ENCODE assay signal across 8 cellular contexts in genomic region chr11:122796128-122796717, GRCh38. TPM values are rescaled to one million over a fixed set of nuclear protein-coding genes. Genes with fewer than 3 reads are reported as not detected.
DNase-seq lines count a peak whose midpoint lies in the region; ATAC-seq and TF ChIP-seq lines count a peak whose summit lies in the region.

No MANE protein-coding gene starts in this region.

- no peak overlapping the region for H3K27ac ChIP-seq in A673 (ENCODE audit: low read depth, low read length, poor library complexity, severe bottlenecking)

- POLR2A ChIA-PET in A673 (lab: Charles Lee; ENCODE audit: low non-redundant PET): no interaction called here

- intact Hi-C loops in A673 (cut with micrococcal nuclease; ENCODE audit: unreplicated experiment): loop anchor here (1.0 to 5.0 kb wide), 3 partner anchors 58 to 226 kb away; no protein-coding TSS in a partner anchor

- peak; percentile 51 for ATAC-seq in GM18861 (IDR thresholded peaks at IDR 0.05; ENCODE audit: unreplicated experiment)

- H3K4me1 ChIP-seq in A673 (ENCODE audit: insufficient read depth, low read length, poor library complexity, severe bottlenecking): no peaks in the 10 kb centered on the region

- H3K4me3 ChIP-seq in A673 (ENCODE audit: low read depth, low read length, poor library complexity, severe bottlenecking) (no peak overlapping the region), astrocyte of the cerebellum (ENCODE audit: low read depth, low read length) (no peak overlapping the region), kidney epithelial cell (ENCODE audit: low read depth, low read length) (no peak overlapping the region)

- no peaks in the 10 kb centered on the region for H3K27me3 Mint-ChIP-seq in T-helper 2 cell treated with Interferon-gamma antibody and Interleukin-4, amounts not matched to agents 5 μg/mL and 100 μg/mL, for 36 hours (ENCODE audit: low read depth)

- no peak overlapping the region for H3K27ac Mint-ChIP-seq in T-helper 2 cell treated with Interferon-gamma antibody and Interleukin-4, amounts not matched to agents 5 μg/mL and 100 μg/mL, for 36 hours

- H3K4me1 Mint-ChIP-seq in T-helper 2 cell treated with Interferon-gamma antibody and Interleukin-4, amounts not matched to agents 5 μg/mL and 100 μg/mL, for 36 hours (ENCODE audit: low read depth): no peaks in the 10 kb centered on the region

- CTCF ChIA-PET in A673 (lab: Charles Lee): interaction anchor here (0.6 to 2.4 kb wide), 13 partner anchors 12 to 226 kb away, joined by 3 to 54 read pairs (median 4); no protein-coding TSS in a partner anchor

- TF ChIP-seq CTCF in A673 (conservative IDR thresholded peaks at IDR 0.05; ENCODE audit: low read depth, low read length): peak; percentile 98
- TF ChIP-seq CTCF in astrocyte of the cerebellum (IDR thresholded peaks at IDR 0.05; ENCODE audit: low read depth, low read length, missing control alignments): peak; percentile 97
- peak; percentile 88 for TF ChIP-seq CTCF in kidney epithelial cell (IDR thresholded peaks at IDR 0.05; ENCODE audit: insufficient read depth, low read length, poor library complexity, severe bottlenecking)

- no peaks in the 10 kb centered on the region for H3K9me3 Mint-ChIP-seq in T-helper 2 cell treated with Interferon-gamma antibody and Interleukin-4, amounts not matched to agents 5 μg/mL and 100 μg/mL, for 36 hours

- no peaks in the 10 kb centered on the region for H3K36me3 ChIP-seq in A673 (ENCODE audit: insufficient read depth, low read length, poor library complexity, severe bottlenecking)
- H3K36me3 ChIP-seq in kidney epithelial cell (ENCODE audit: control insufficient read depth, insufficient read depth, low read length): no peaks in the 10 kb centered on the region

- BruUV-seq in A673 (replicated peaks; lab: Mats Ljungman, UMichigan): no TSS peak

- no peak overlapping the region for H3K4me3 Mint-ChIP-seq in T-helper 2 cell treated with Interferon-gamma antibody and Interleukin-4, amounts not matched to agents 5 μg/mL and 100 μg/mL, for 36 hours

- H3K27me3 ChIP-seq in A673 (replicated peaks; ENCODE audit: insufficient read depth, low read depth, low read length, poor library complexity) (no peaks in the 10 kb centered on the region), kidney epithelial cell (ENCODE audit: control insufficient read depth, insufficient read depth, low read length) (no peaks in the 10 kb centered on the region)

- in situ Hi-C loops in astrocyte of the cerebellum (cut with HindIII; ENCODE audit: low sequenced_read_pairs): no loop called here

- H3K9me3 ChIP-seq in A673 (ENCODE audit: low read depth, low read length, poor library complexity, severe bottlenecking): no peaks in the 10 kb centered on the region

- DNase-seq in A673 (ENCODE audit: low spot score) (peak; percentile 79), HK-2 (ENCODE audit: unreplicated experiment) (peak; percentile 38), astrocyte of the cerebellum (ENCODE audit: low read depth) (no peak), kidney epithelial cell (ENCODE audit: low read depth) (no peak), DMS114 treated with DMSO at 0.1 percent for 48 hours (lab: John Stamatoyannopoulos, UW; ENCODE audit: unreplicated experiment) (no peak)
- peak; percentile 36 for DNase-seq in T-helper 2 cell treated with Interferon-gamma antibody and Interleukin-4, amounts not matched to agents 5 μg/mL and 100 μg/mL, for 36 hours (ENCODE audit: low spot score)
- DNase-seq in stimulated activated CD8-positive, alpha-beta memory T cell treated with anti-CD3 and anti-CD28 coated beads, Interleukin-15, amount 100 ng/mL, for 1 hour (ENCODE audit: low read depth): peak; percentile 63

- H3K36me3 Mint-ChIP-seq in T-helper 2 cell treated with Interferon-gamma antibody and Interleukin-4, amounts not matched to agents 5 μg/mL and 100 μg/mL, for 36 hours (ENCODE audit: low read depth): peaks cover 7% of the 10 kb centered on the region

RNA-seq across cellular contexts. Expression of gene CRTAM, which starts 42.1 kb away (rescaled TPM):
- total RNA-seq in A673 (2021): not detected in 2 replicates
- 0.55 TPM in 1 of 2 replicates, not detected in the other for total RNA-seq in kidney epithelial cell

Comparison
In these comparisons a context has a peak if more than half of its experiments do, and no peak if none do; other contexts are left out.
1. DNase-seq: peak in A673 (single experiment), HK-2 (single experiment), T-helper 2 cell treated with Interferon-gamma antibody and Interleukin-4, amounts not matched to agents 5 μg/mL and 100 μg/mL, for 36 hours (single experiment) and stimulated activated CD8-positive, alpha-beta memory T cell treated with anti-CD3 and anti-CD28 coated beads, Interleukin-15, amount 100 ng/mL, for 1 hour (single experiment); none in astrocyte of the cerebellum (single experiment), kidney epithelial cell (single experiment) and DMS114 treated with DMSO at 0.1 percent for 48 hours (single experiment).
2. Peak in every context shown above with its lines, with median percentiles within 50 percentile points of each other: CTCF ChIP-seq.